Comparison of ENCODE assay signal across 14 cellular contexts in genomic region chr17:67208232-67208631, GRCh38. TPM values are rescaled to one million over a fixed set of nuclear protein-coding genes. Genes with fewer than 3 reads are reported as not detected.
DNase-seq lines count a peak whose midpoint lies in the region; ATAC-seq and TF ChIP-seq lines count a peak whose summit lies in the region.
"Had no signal": no experiment of that assay in that cellular context is flagged by ENCODE, and none has a peak within 500 bp of the region (broad histone marks: within the 10 kb centered on the region; RNA-seq: fewer than 3 reads in every experiment).

No MANE protein-coding gene starts in this region.

- H3K4me3 Mint-ChIP-seq in MCF 10A (ENCODE audit: unreplicated experiment) = no peak overlapping the region
- H3K4me3 Mint-ChIP-seq in immature natural killer cell = peak overlapping the region in 4 of 5 donors; percentile 10 to 38 (median 24)

- no peak overlapping the region for H2AFZ ChIP-seq in PC-3 (ENCODE audit: low read length)
- H2AFZ ChIP-seq: GM23248 had no signal

- no peak for ATAC-seq in PC-3
- ATAC-seq: GM12878, HCT116 had no signal

- no peak for TF ChIP-seq POLR2A in breast epithelium (IDR thresholded peaks at IDR 0.05)

- H3K4me1 ChIP-seq in breast epithelium = peaks cover 0 to 3% of the 10 kb centered on the region in 2 donors
- peaks cover 0 to 37% (median 19%) of the 10 kb centered on the region in 5 donors for H3K4me1 ChIP-seq in subcutaneous abdominal adipose tissue (ENCODE audit: control insufficient read depth in 5 of 5, insufficient read depth in 5 of 5, low read length in 5 of 5)
- H3K4me1 ChIP-seq in PC-3 (ENCODE audit: insufficient read depth, low read length) = peaks cover 8% of the 10 kb centered on the region
- peaks cover 29% of the 10 kb centered on the region for H3K4me1 ChIP-seq in left ventricle myocardium inferior

- H3K27ac Mint-ChIP-seq in MCF 10A (ENCODE audit: low read depth, unreplicated experiment) (peak overlapping the region; percentile 63), immature natural killer cell (peak overlapping the region; percentile 13 to 84 (median 70))

- H3K9me3 ChIP-seq in breast epithelium (no peaks in the 10 kb centered on the region), subcutaneous abdominal adipose tissue (ENCODE audit: control insufficient read depth in 5 of 5, low read length in 5 of 5) (no peaks in the 10 kb centered on the region), PC-3 (ENCODE audit: low read length) (no peaks in the 10 kb centered on the region), left ventricle myocardium inferior (replicated peaks) (no peaks in the 10 kb centered on the region)
- H3K9me3 ChIP-seq: BLaER1 had no signal

- no peak overlapping the region for H3K4me2 ChIP-seq in PC-3 (ENCODE audit: low read length)
- H3K4me2 ChIP-seq: BLaER1 had no signal

- intact Hi-C loops in MCF 10A (cut with micrococcal nuclease) (no loop called here), breast epithelium (cut with DNase I; ENCODE audit: low total_unique reads) (no loop called here), PC-3 (cut with micrococcal nuclease) (no loop called here), left ventricle myocardium inferior (cut with micrococcal nuclease) (no loop called here)

- TF ChIP-seq CTCF in MCF 10A (IDR thresholded peaks at IDR 0.05; ENCODE audit: unreplicated experiment) = no peak
- no peak for TF ChIP-seq CTCF in breast epithelium (IDR thresholded peaks at IDR 0.05)
- TF ChIP-seq CTCF in PC-3 (conservative IDR thresholded peaks at IDR 0.05; ENCODE audit: low read depth, low read length) = no peak
- TF ChIP-seq CTCF in left ventricle myocardium inferior (IDR thresholded peaks at IDR 0.05; ENCODE audit: borderline replicate concordance) = no peak

- POLR2A ChIA-PET in MCF 10A (lab: Yijun Ruan, JAX) (interaction anchor here (0.6 to 0.9 kb wide), 3 partner anchors 13 to 24 kb away, joined by 3 to 5 read pairs (median 4); no protein-coding TSS in a partner anchor), PC-3 (lab: Charles Lee; ENCODE audit: unreplicated experiment) (no interaction called here)

- H3K36me3 ChIP-seq in breast epithelium (no peaks in the 10 kb centered on the region), subcutaneous abdominal adipose tissue (ENCODE audit: control insufficient read depth in 5 of 5, insufficient read depth in 5 of 5, low read length in 5 of 5) (peaks cover 0 to under 1% (median 0%) of the 10 kb centered on the region in 5 donors), PC-3 (ENCODE audit: low read depth, low read length) (peaks cover 4% of the 10 kb centered on the region; the same call in 1 of the 2 replicates), left ventricle myocardium inferior (peaks cover 4% of the 10 kb centered on the region)

- peaks cover 12% of the 10 kb centered on the region; the same call in 1 of the 2 replicates for H3K79me2 ChIP-seq in PC-3 (ENCODE audit: low read length)

- BruUV-seq in MCF 10A (replicated peaks; lab: Mats Ljungman, UMichigan) (no TSS peak), PC-3 (replicated peaks; lab: Mats Ljungman, UMichigan) (no TSS peak)

- H3K4me3 ChIP-seq in breast epithelium (no peak overlapping the region), subcutaneous abdominal adipose tissue (ENCODE audit: low read depth in 1 of 5, low read length in 5 of 5) (no peak overlapping the region), PC-3 (ENCODE audit: low read length) (no peak overlapping the region), left ventricle myocardium inferior (no peak overlapping the region)
- H3K4me3 ChIP-seq: BLaER1, GM12878, GM23248 had no signal

- H3K27me3 Mint-ChIP-seq in MCF 10A (ENCODE audit: insufficient read depth, unreplicated experiment) (no peaks in the 10 kb centered on the region), immature natural killer cell (ENCODE audit: low read depth in 3 of 3) (peaks cover 0 to 10% (median 3%) of the 10 kb centered on the region in 3 donors)

- H3K27me3 ChIP-seq in breast epithelium (no peaks in the 10 kb centered on the region), subcutaneous abdominal adipose tissue (ENCODE audit: control insufficient read depth in 5 of 5, insufficient read depth in 4 of 5, low read length in 5 of 5) (no peaks in the 10 kb centered on the region), PC-3 (ENCODE audit: low read length) (no peaks in the 10 kb centered on the region), left ventricle myocardium inferior (ENCODE audit: low read depth) (no peaks in the 10 kb centered on the region)
- H3K27me3 ChIP-seq: BLaER1 had no signal

- H3K9me2 ChIP-seq in PC-3 (replicated peaks; ENCODE audit: low read length) = no peaks in the 10 kb centered on the region

- H3K4me1 Mint-ChIP-seq in MCF 10A (ENCODE audit: insufficient read depth, unreplicated experiment) (peaks cover 23% of the 10 kb centered on the region), immature natural killer cell (peaks cover 59 to 89% of the 10 kb centered on the region in 2 donors)

- CTCF ChIA-PET in MCF 10A (lab: Yijun Ruan, JAX) (interaction anchor here (3.0 kb wide), 1 partner anchor 13 kb away, joined by 12 read pairs; no protein-coding TSS in a partner anchor), PC-3 (lab: Charles Lee) (no interaction called here)

- no peaks in the 10 kb centered on the region for H3K9me3 Mint-ChIP-seq in MCF 10A (ENCODE audit: unreplicated experiment)
- no peaks in the 10 kb centered on the region for H3K9me3 Mint-ChIP-seq in immature natural killer cell

- H3K36me3 Mint-ChIP-seq in MCF 10A (ENCODE audit: insufficient read depth, unreplicated experiment) = peaks cover 39% of the 10 kb centered on the region
- H3K36me3 Mint-ChIP-seq in immature natural killer cell = peaks cover 0 to 7% (median 3%) of the 10 kb centered on the region in 3 donors

- DNase-seq in MCF 10A (ENCODE audit: unreplicated experiment) = no peak
- no peak for DNase-seq in breast epithelium (ENCODE audit: low spot score in 2 of 2)
- DNase-seq in amniotic epithelial cell (ENCODE audit: low read depth) = peak; percentile 7
- DNase-seq in immature natural killer cell = no peak
- DNase-seq in DMS114 treated with DMSO at 0.1 percent for 48 hours (lab: John Stamatoyannopoulos, UW; ENCODE audit: unreplicated experiment) = no peak
- DNase-seq in PC-3 = no peak
- no peak for DNase-seq in left ventricle myocardium inferior
- DNase-seq: 8988T, AML-193, GM23248 had no signal

- no peaks in the 10 kb centered on the region for H4K20me1 ChIP-seq in PC-3 (ENCODE audit: low read length)

- H3K9ac ChIP-seq in subcutaneous abdominal adipose tissue (ENCODE audit: low read length in 5 of 5) = no peak overlapping the region
- H3K9ac ChIP-seq in PC-3 (ENCODE audit: low read length) = no peak overlapping the region
- H3K9ac ChIP-seq: BLaER1, GM23248 had no signal

- no peaks in the 10 kb centered on the region for H3F3A ChIP-seq in PC-3 (ENCODE audit: low read length, unreplicated experiment)

- H3K27ac ChIP-seq in breast epithelium (no peak overlapping the region), subcutaneous abdominal adipose tissue (ENCODE audit: low read depth, low read length) (peak overlapping the region; percentile 57), PC-3 (ENCODE audit: low read length) (no peak overlapping the region), left ventricle myocardium inferior (replicated peaks) (no peak overlapping the region)
- H3K27ac ChIP-seq: BLaER1, GM23248 had no signal

RNA-seq across cellular contexts. Expression of gene HELZ, which starts 36.8 kb away (rescaled TPM):
- total RNA-seq in MCF 10A (2022) = 56.7 and 71.7 TPM in 2 replicates
- 100 to 1,000 TPM in 1 of 3 donors, 10 to 100 TPM in 2; 66.5 to 104 (median 79.8) TPM for total RNA-seq in breast epithelium
- polyA plus RNA-seq in immature natural killer cell = 100 to 1,000 TPM in 1 of 3 donors, 10 to 100 TPM in 2; 41.4 to 121 (median 44.2) TPM
- 22.6 and 31.3 TPM in 2 replicates for total RNA-seq in PC-3 (2014; rRNA removed)
- total RNA-seq in left ventricle myocardium inferior = 36.7 TPM
